8 cellular contexts compared by ENCODE assay signal in the genomic region with DNA sequence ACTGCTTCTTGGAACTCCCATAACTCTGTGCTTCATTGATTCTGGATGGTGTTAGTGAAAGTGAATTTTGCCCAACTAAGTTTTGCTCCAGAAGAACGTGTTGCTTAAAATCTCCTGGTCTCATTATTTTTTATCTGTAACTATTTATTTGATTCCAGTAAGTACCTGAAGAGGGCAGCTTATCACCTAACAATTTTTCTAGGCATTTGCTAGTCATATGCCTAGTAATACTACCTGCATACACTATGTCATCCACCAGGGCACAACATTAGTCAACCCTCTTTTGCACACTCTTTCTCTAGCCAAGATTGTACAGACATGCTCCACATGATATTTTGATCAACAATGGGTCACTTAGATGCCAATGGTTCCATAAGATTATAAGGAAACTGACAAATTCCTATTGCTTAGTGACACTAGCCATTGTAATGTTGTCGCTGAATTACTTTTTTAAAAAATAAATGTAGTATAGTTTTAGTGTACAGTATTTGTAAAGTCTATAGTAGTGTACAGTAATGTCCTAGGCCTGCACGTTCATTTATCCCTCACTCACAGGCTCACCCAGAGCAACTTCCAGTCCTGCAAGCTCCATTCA.
DNase-seq lines count a peak whose midpoint lies in the region; ATAC-seq lines count a peak whose summit lies in the region.

No MANE protein-coding gene starts in this region.

- no peak overlapping the region for H3K27ac ChIP-seq in mesenchymal stem cell (ENCODE audit: low read length, poor library complexity, severe bottlenecking)
- H3K27ac ChIP-seq in right cardiac atrium (ENCODE audit: low read length): no peak overlapping the region

- no peak overlapping the region for H3K4me3 Mint-ChIP-seq in activated T-cell treated with anti-CD3 and anti-CD28 coated beads, Interleukin-2, amount 50 U/mL, for 72 hours

- ATAC-seq in GM19467 (IDR thresholded peaks at IDR 0.05; ENCODE audit: unreplicated experiment) (peak; percentile 96), HG03439 (IDR thresholded peaks at IDR 0.05; ENCODE audit: unreplicated experiment) (peak; percentile 90), GM21529 (IDR thresholded peaks at IDR 0.05; ENCODE audit: unreplicated experiment) (no peak), right cardiac atrium (no peak)
- ATAC-seq in activated T-cell treated with anti-CD3 and anti-CD28 coated beads, Interleukin-2, amount 50 U/mL, for 72 hours (replicated peaks in 1 of 2): no peak

- H3K4me3 ChIP-seq in mesenchymal stem cell (ENCODE audit: insufficient read depth in 1 of 2, low read depth in 1 of 2, low read length in 2 of 2) (no peak overlapping the region), right cardiac atrium (ENCODE audit: low read length) (no peak overlapping the region)

- H3K4me1 ChIP-seq in mesenchymal stem cell (ENCODE audit: control insufficient read depth, insufficient read depth, low read depth, low read length) (no peaks in the 10 kb centered on the region), right cardiac atrium (ENCODE audit: control insufficient read depth, insufficient read depth, low read length) (no peaks in the 10 kb centered on the region)

- H3K27me3 Mint-ChIP-seq in activated T-cell treated with anti-CD3 and anti-CD28 coated beads, Interleukin-2, amount 50 U/mL, for 72 hours (ENCODE audit: low read depth): no peaks in the 10 kb centered on the region

- H3K27ac Mint-ChIP-seq in activated T-cell treated with anti-CD3 and anti-CD28 coated beads, Interleukin-2, amount 50 U/mL, for 72 hours: no peak overlapping the region

- no peak overlapping the region for H2BK120ac ChIP-seq in mesenchymal stem cell (ENCODE audit: low read depth, low read length)

- H4K8ac ChIP-seq in mesenchymal stem cell (ENCODE audit: low read length): no peak overlapping the region

- H2BK15ac ChIP-seq in mesenchymal stem cell (ENCODE audit: low read depth, poor library complexity, severe bottlenecking): no peak overlapping the region

- H3K18ac ChIP-seq in mesenchymal stem cell (ENCODE audit: low read depth in 1 of 2, low read length in 2 of 2): no peak overlapping the region

- H3K36me3 Mint-ChIP-seq in activated T-cell treated with anti-CD3 and anti-CD28 coated beads, Interleukin-2, amount 50 U/mL, for 72 hours (ENCODE audit: insufficient read depth in 2 of 2): no peaks in the 10 kb centered on the region

- intact Hi-C loops in right cardiac atrium (cut with DNase I): no loop called here

- no peak overlapping the region for H4K91ac ChIP-seq in mesenchymal stem cell (ENCODE audit: low read length)

- H3K9me3 Mint-ChIP-seq in activated T-cell treated with anti-CD3 and anti-CD28 coated beads, Interleukin-2, amount 50 U/mL, for 72 hours: peaks cover 4 to 7% of the 10 kb centered on the region in 2 donors

- no peaks in the 10 kb centered on the region for H3K4me1 Mint-ChIP-seq in activated T-cell treated with anti-CD3 and anti-CD28 coated beads, Interleukin-2, amount 50 U/mL, for 72 hours (ENCODE audit: low read depth)

- H3K27me3 ChIP-seq in mesenchymal stem cell (ENCODE audit: control insufficient read depth in 1 of 2, insufficient read depth in 1 of 2, low read length in 2 of 2) (no peaks in the 10 kb centered on the region), right cardiac atrium (ENCODE audit: control insufficient read depth, insufficient read depth) (no peaks in the 10 kb centered on the region)

- DNase-seq in DMS114 treated with DMSO at 0.1 percent for 48 hours (lab: John Stamatoyannopoulos, UW; ENCODE audit: unreplicated experiment) (peak; percentile 12), SHP77 treated with DMSO at 0.1 percent for 48 hours (lab: John Stamatoyannopoulos, UW) (peak; percentile 9), mesenchymal stem cell (peak; percentile 35), right cardiac atrium (no peak)
- DNase-seq in activated T-cell treated with anti-CD3 and anti-CD28 coated beads, Interleukin-2, amount 50 U/mL, for 72 hours: no peak

- no peak overlapping the region for H3K4me2 ChIP-seq in mesenchymal stem cell (ENCODE audit: low read length, poor library complexity, severe bottlenecking)

- H2BK5ac ChIP-seq in mesenchymal stem cell (ENCODE audit: low read depth, low read length, poor library complexity, severe bottlenecking): no peak overlapping the region

- H2BK12ac ChIP-seq in mesenchymal stem cell (ENCODE audit: low read length in 2 of 2): no peak overlapping the region

- no peaks in the 10 kb centered on the region for H3K79me1 ChIP-seq in mesenchymal stem cell (replicated peaks; ENCODE audit: low read length, poor library complexity, severe bottlenecking)

- no peak overlapping the region for H3K14ac ChIP-seq in mesenchymal stem cell (ENCODE audit: low read length in 2 of 2)

- no peaks in the 10 kb centered on the region for H3K36me3 ChIP-seq in mesenchymal stem cell (ENCODE audit: control insufficient read depth in 1 of 2, insufficient read depth in 2 of 2, low read depth in 1 of 2, low read length in 2 of 2)

- no peak overlapping the region for H3K4ac ChIP-seq in mesenchymal stem cell (ENCODE audit: low read depth in 1 of 2, low read length in 2 of 2)

- no peak overlapping the region for H2AFZ ChIP-seq in mesenchymal stem cell (ENCODE audit: low read depth, low read length)

- H2AK5ac ChIP-seq in mesenchymal stem cell (ENCODE audit: low read length, severe bottlenecking): no peak overlapping the region

- H3K9ac ChIP-seq in mesenchymal stem cell (ENCODE audit: low read length): no peak overlapping the region

- H3K23ac ChIP-seq in mesenchymal stem cell (ENCODE audit: low read length in 2 of 2): no peak overlapping the region

- no CpG with 5 or more reads among the region's 3 CpGs for WGBS in mesenchymal stem cell
- WGBS in right cardiac atrium: 69% methylated on average over 3 of the region's 3 CpGs

- peaks cover 8% of the 10 kb centered on the region for H3K9me3 ChIP-seq in mesenchymal stem cell (ENCODE audit: control insufficient read depth, low read length)
- H3K9me3 ChIP-seq in right cardiac atrium (ENCODE audit: control insufficient read depth, low read length): no peaks in the 10 kb centered on the region

Comparison
In these comparisons a context has a peak if more than half of its experiments do, and no peak if none do; other contexts are left out.
1. DNase-seq: peak in DMS114 treated with DMSO at 0.1 percent for 48 hours (single experiment), SHP77 treated with DMSO at 0.1 percent for 48 hours (single experiment) and mesenchymal stem cell (single experiment); none in activated T-cell treated with anti-CD3 and anti-CD28 coated beads, Interleukin-2, amount 50 U/mL, for 72 hours (0 of 2) and right cardiac atrium (0 of 3).
2. ATAC-seq: peak in GM19467 (single experiment) and HG03439 (single experiment); none in GM21529 (single experiment), activated T-cell treated with anti-CD3 and anti-CD28 coated beads, Interleukin-2, amount 50 U/mL, for 72 hours (0 of 2) and right cardiac atrium (0 of 2).